In genomic region chr2:201258666-201258999, GRCh38 we compare ENCODE assay signal across 8 cellular contexts. TPM values are rescaled to one million over a fixed set of nuclear protein-coding genes. Genes with fewer than 3 reads are reported as not detected.
DNase-seq lines count a peak whose midpoint lies in the region; ATAC-seq, FAIRE-seq and TF ChIP-seq lines count a peak whose summit lies in the region.

No MANE protein-coding gene starts in this region.

- no peaks in the 10 kb centered on the region for H3K27me3 Mint-ChIP-seq in CD8-positive, alpha-beta T cell (ENCODE audit: low read depth)
- H3K27me3 Mint-ChIP-seq in activated naive CD8-positive, alpha-beta T cell treated with anti-CD3 and anti-CD28 coated beads for 36 hours, result no peaks in the 10 kb centered on the region

- no peaks in the 10 kb centered on the region for H3K9me3 ChIP-seq in CD8-positive, alpha-beta T cell (ENCODE audit: low read length)
- H3K9me3 ChIP-seq in transverse colon, result no peaks in the 10 kb centered on the region

- ATAC-seq in CD8-positive, alpha-beta T cell, result no peak
- ATAC-seq in HG03064 (IDR thresholded peaks at IDR 0.05; ENCODE audit: low read depth, unreplicated experiment), result peak; percentile 0
- peak; percentile 15 for ATAC-seq in left colon

- in situ Hi-C loops in transverse colon (cut with MboI; ENCODE audit: low pct_ligation_motif_present in 1 of 4, low pct_unique_long_range_greater_than_20kb in 1 of 4, low sequenced_read_pairs in 3 of 4), result no loop called here

- H3K36me3 ChIP-seq in CD8-positive, alpha-beta T cell (ENCODE audit: insufficient read depth, low read length), result no peaks in the 10 kb centered on the region
- H3K36me3 ChIP-seq in transverse colon, result no peaks in the 10 kb centered on the region

- no peak for DNase-seq in CD8-positive, alpha-beta T cell
- no peak for DNase-seq in activated naive CD8-positive, alpha-beta T cell treated with anti-CD3 and anti-CD28 coated beads for 36 hours
- DNase-seq in left colon, result no peak
- DNase-seq in transverse colon, result no peak
- no peak for DNase-seq in posterior vena cava (ENCODE audit: low spot score)
- DNase-seq in HTR-8/SVneo (ENCODE audit: insufficient read length, low spot score), result no peak
- no peak for DNase-seq in D721Med (ENCODE audit: insufficient read length, low spot score)

- peak overlapping the region; percentile 45 for H3K4me3 ChIP-seq in CD8-positive, alpha-beta T cell (ENCODE audit: low read depth, low read length)
- peak overlapping the region; percentile 10 to 76 (median 54) for H3K4me3 ChIP-seq in transverse colon

- WGBS in transverse colon (ENCODE audit: low coverage in 1 of 2), 2 donors, result 0 to 1% methylated on average over 7 to 8 of the region's 8 CpGs

- peak overlapping the region; percentile 89 for H3K4me3 Mint-ChIP-seq in CD8-positive, alpha-beta T cell
- H3K4me3 Mint-ChIP-seq in activated naive CD8-positive, alpha-beta T cell treated with anti-CD3 and anti-CD28 coated beads for 36 hours, result peak overlapping the region; percentile 89

- TF ChIP-seq POLR2A in transverse colon (IDR thresholded peaks at IDR 0.05), result no peak

- intact Hi-C loops in CD8-positive, alpha-beta T cell (cut with DNase I, micrococcal nuclease), result loop anchor here (1.0 to 10.0 kb wide), 10 partner anchors 22 to 1376 kb away; partner anchors contain the start of genes CASP10 (in 1 of the 2), CFLAR (in 1 of the 2), CLK1 (in 1 of the 2) and FAM117B (in 1 of the 2)
- intact Hi-C loops in left colon (cut with DNase I, micrococcal nuclease) (no loop called here), transverse colon (cut with DNase I; ENCODE audit: low total_unique reads) (loop anchor here (10.0 kb wide), 1 partner anchor 106 kb away; no protein-coding TSS in a partner anchor), posterior vena cava (cut with DNase I) (no loop called here)

- peaks cover 68% of the 10 kb centered on the region for H3K4me1 ChIP-seq in CD8-positive, alpha-beta T cell (ENCODE audit: insufficient read depth, low read length)
- peaks cover 7 to 63% (median 28%) of the 10 kb centered on the region in 4 donors for H3K4me1 ChIP-seq in transverse colon

- H3K9me3 Mint-ChIP-seq in CD8-positive, alpha-beta T cell, result no peaks in the 10 kb centered on the region
- no peaks in the 10 kb centered on the region for H3K9me3 Mint-ChIP-seq in activated naive CD8-positive, alpha-beta T cell treated with anti-CD3 and anti-CD28 coated beads for 36 hours

- H3K27ac Mint-ChIP-seq in CD8-positive, alpha-beta T cell, result peak overlapping the region; percentile 97
- peak overlapping the region; percentile 99 for H3K27ac Mint-ChIP-seq in activated naive CD8-positive, alpha-beta T cell treated with anti-CD3 and anti-CD28 coated beads for 36 hours

- no peak for TF ChIP-seq CTCF in CD8-positive, alpha-beta T cell (IDR thresholded peaks at IDR 0.05)
- TF ChIP-seq CTCF in transverse colon (IDR thresholded peaks at IDR 0.05), result no peak
- TF ChIP-seq CTCF in D721Med (IDR thresholded peaks at IDR 0.05; ENCODE audit: insufficient read depth, missing control alignments), result no peak

- no peak for TF ChIP-seq EP300 in transverse colon (IDR thresholded peaks at IDR 0.05; ENCODE audit: low read depth)

- peaks cover 27% of the 10 kb centered on the region for H3K36me3 Mint-ChIP-seq in CD8-positive, alpha-beta T cell
- H3K36me3 Mint-ChIP-seq in activated naive CD8-positive, alpha-beta T cell treated with anti-CD3 and anti-CD28 coated beads for 36 hours, result peaks cover 37% of the 10 kb centered on the region

- H3K4me1 Mint-ChIP-seq in CD8-positive, alpha-beta T cell (ENCODE audit: low read depth), result peaks cover 76% of the 10 kb centered on the region
- H3K4me1 Mint-ChIP-seq in activated naive CD8-positive, alpha-beta T cell treated with anti-CD3 and anti-CD28 coated beads for 36 hours, result peaks cover 75% of the 10 kb centered on the region

- H3K27ac ChIP-seq in CD8-positive, alpha-beta T cell (ENCODE audit: low read depth, low read length), result peak overlapping the region; percentile 85
- H3K27ac ChIP-seq in transverse colon, result peak overlapping the region; percentile 92 to 97 (median 94)

- H3K27me3 ChIP-seq in CD8-positive, alpha-beta T cell (ENCODE audit: insufficient read depth, low read length), result no peaks in the 10 kb centered on the region
- H3K27me3 ChIP-seq in transverse colon, result no peaks in the 10 kb centered on the region

- FAIRE-seq in HTR-8/SVneo (lab: Jason Lieb, UNC) (no peak), D721Med (lab: Jason Lieb, UNC) (no peak)

- POLR2A ChIA-PET in CD8-positive, alpha-beta T cell (lab: Charles Lee), result interaction anchor here (1.8 to 5.1 kb wide), 3 partner anchors 21 to 190 kb away, joined by 4 to 35 read pairs (median 6); no protein-coding TSS in a partner anchor

- CTCF ChIA-PET in CD8-positive, alpha-beta T cell (lab: Charles Lee), result interaction anchor here (1.1 to 10.9 kb wide), 5 partner anchors 21 to 184 kb away, joined by 3 to 76 read pairs (median 42); no protein-coding TSS in a partner anchor

RNA-seq across cellular contexts. Expression of gene CASP8, which starts 1.7 kb away (rescaled TPM):
- total RNA-seq in CD8-positive, alpha-beta T cell, result 100 to 1,000 TPM; 153 to 155 TPM
- 10 to 100 TPM; 36.2 to 37.9 TPM for total RNA-seq in activated naive CD8-positive, alpha-beta T cell treated with anti-CD3 and anti-CD28 coated beads for 36 hours
- total RNA-seq in left colon, result 10 to 100 TPM; 31.1 to 48.8 TPM
- total RNA-seq in transverse colon, result 10 to 100 TPM; 27.6 to 55.7 (median 40.5) TPM
- 10 to 100 TPM; 11.3 to 14.8 TPM for total RNA-seq in posterior vena cava

Comparison
In these comparisons a context has a peak if more than half of its experiments do, and no peak if none do; other contexts are left out.
1. intact Hi-C loops: an anchor here in CD8-positive, alpha-beta T cell (1.0 to 10.0 kb wide) and transverse colon (10.0 kb wide); none called in left colon and posterior vena cava.